11 cellular contexts compared by ENCODE assay signal in genomic region chr14:95483843-95484165, GRCh38. TPM values are rescaled to one million over a fixed set of nuclear protein-coding genes. Genes with fewer than 3 reads are reported as not detected.
DNase-seq lines count a peak whose midpoint lies in the region; ATAC-seq, FAIRE-seq and TF ChIP-seq lines count a peak whose summit lies in the region.
"Had no signal": no experiment of that assay in that cellular context is flagged by ENCODE, and none has a peak within 500 bp of the region (broad histone marks: within the 10 kb centered on the region; RNA-seq: fewer than 3 reads in every experiment).

No MANE protein-coding gene starts in this region.

- peak overlapping the region; percentile 90 for H3K27ac ChIP-seq in BLaER1
- H3K27ac ChIP-seq in IMR-90 (ENCODE audit: insufficient read depth, low read length), result peak overlapping the region; percentile 49; the same call in 1 of the 2 replicates
- no peak overlapping the region for H3K27ac ChIP-seq in H1 (ENCODE audit: low read depth, low read length)
- peak overlapping the region; percentile 40 for H3K27ac ChIP-seq in rectal smooth muscle tissue (ENCODE audit: low read depth, low read length)
- H3K27ac ChIP-seq: cardiac muscle cell had no signal

- H3K18ac ChIP-seq in IMR-90 (ENCODE audit: low read depth, low read length) (peak overlapping the region; percentile 2; the same call in 1 of the 2 replicates), H1 (ENCODE audit: extremely low read depth, low read length) (no peak overlapping the region)

- H4K5ac ChIP-seq in IMR-90 (ENCODE audit: low read depth, low read length) (no peak overlapping the region; the same call in 1 of the 2 replicates), H1 (ENCODE audit: insufficient read length, low read depth, low read length) (no peak overlapping the region)

- H3K9ac ChIP-seq in BLaER1, result peak overlapping the region; percentile 72
- no peak overlapping the region for H3K9ac ChIP-seq in IMR-90 (ENCODE audit: low read depth, low read length)
- H3K9ac ChIP-seq in H1 (replicated peaks in 1 of 4; ENCODE audit: extremely low read depth in 1 of 4, low read depth in 3 of 4, low read length in 3 of 4), result no peak overlapping the region
- no peak overlapping the region for H3K9ac ChIP-seq in rectal smooth muscle tissue (ENCODE audit: low read length)

- H3K4me3 ChIP-seq in BLaER1 (no peak overlapping the region; the same call in 1 of the 2 replicates), IMR-90 (ENCODE audit: insufficient read depth, low read depth, low read length) (no peak overlapping the region), H1 (ENCODE audit: extremely low read depth in 1 of 4, insufficient read depth in 2 of 4, low read depth in 3 of 4, low read length in 4 of 4) (no peak overlapping the region), rectal smooth muscle tissue (ENCODE audit: low read length) (no peak overlapping the region)
- H3K4me3 ChIP-seq: cardiac muscle cell had no signal

- no peaks in the 10 kb centered on the region for H3K23me2 ChIP-seq in H1 (ENCODE audit: low read depth, low read length)

- no peak overlapping the region for H2AFZ ChIP-seq in IMR-90 (replicated peaks; ENCODE audit: low read length, poor library complexity)
- no peak overlapping the region for H2AFZ ChIP-seq in H1 (ENCODE audit: low read length)

- in situ Hi-C loops in IMR-90 (cut with MboI; ENCODE audit: low sequenced_read_pairs), result no loop called here

- TF ChIP-seq POLR2A in IMR-90 (IDR thresholded peaks at IDR 0.05; ENCODE audit: low read depth, low read length), result no peak
- no peak for TF ChIP-seq POLR2A in H1 (IDR thresholded peaks at IDR 0.05; ENCODE audit: control extremely low read depth in 1 of 2, low read depth in 2 of 2, low read length in 2 of 2)

- H3K79me1 ChIP-seq in IMR-90 (ENCODE audit: low read depth in 1 of 2, low read length in 2 of 2), result peaks cover 6 to 74% of the 10 kb centered on the region in 2 experiments; a peak in 2 of 4 replicates
- no peaks in the 10 kb centered on the region for H3K79me1 ChIP-seq in H1 (ENCODE audit: low read depth, low read length)

- no peak for TF ChIP-seq EP300 in H1 (IDR thresholded peaks at IDR 0.05; ENCODE audit: borderline replicate concordance in 1 of 2, low read depth in 2 of 2, low read length in 2 of 2)

- CTCF ChIA-PET in IMR-90 (lab: Yijun Ruan, JAX) (interaction anchor here (1.2 kb wide), 1 partner anchor 41 kb away, joined by 4 read pairs; no protein-coding TSS in a partner anchor), H1 (lab: Charles Lee; ENCODE audit: partially characterized antibody) (interaction anchor here (0.6 to 5.0 kb wide), 6 partner anchors 9 to 415 kb away, joined by 3 to 18 read pairs (median 4); no protein-coding TSS in a partner anchor)

- POLR2A ChIA-PET in IMR-90 (lab: Charles Lee; ENCODE audit: unreplicated experiment) (no interaction called here), H1 (lab: Charles Lee; ENCODE audit: partially characterized antibody) (no interaction called here)

- dilution Hi-C loops in IMR-90 (cut with HindIII; ENCODE audit: low sequenced_read_pairs, unreplicated experiment), result no loop called here

- H2BK20ac ChIP-seq in IMR-90 (ENCODE audit: low read depth, low read length) (peak overlapping the region; percentile 16), H1 (ENCODE audit: low read length) (no peak overlapping the region)

- H3K23ac ChIP-seq in IMR-90 (ENCODE audit: low read depth, low read length), result no peak overlapping the region
- no peak overlapping the region for H3K23ac ChIP-seq in H1 (ENCODE audit: insufficient read length)

- H3K4ac ChIP-seq in IMR-90 (ENCODE audit: low read depth, low read length), result peak overlapping the region; percentile 74
- no peak overlapping the region for H3K4ac ChIP-seq in H1 (replicated peaks; ENCODE audit: insufficient read length, low read depth, low read length)

- peaks cover 99% of the 10 kb centered on the region for H4K20me1 ChIP-seq in BLaER1
- H4K20me1 ChIP-seq in IMR-90 (ENCODE audit: insufficient read depth, low read length), result peaks cover 6% of the 10 kb centered on the region; the same call in 1 of the 2 replicates
- no peaks in the 10 kb centered on the region for H4K20me1 ChIP-seq in H1 (replicated peaks in 1 of 2; ENCODE audit: control insufficient read depth in 1 of 2, insufficient read depth in 2 of 2, low read length in 2 of 2)

- no peak for TF ChIP-seq CTCF in IMR-90 (conservative IDR thresholded peaks at IDR 0.05; ENCODE audit: low read depth, low read length)
- TF ChIP-seq CTCF in H1 (IDR thresholded peaks at IDR 0.05; ENCODE audit: control extremely low read depth in 1 of 3, insufficient read depth in 1 of 3, low read depth in 1 of 3, low read length in 3 of 3), result no peak

- H2AK5ac ChIP-seq in IMR-90 (ENCODE audit: low read depth, low read length) (peak overlapping the region; percentile 75), H1 (ENCODE audit: low read depth, low read length) (no peak overlapping the region)

- H3K4me1 ChIP-seq in BLaER1 (peaks cover 100% of the 10 kb centered on the region), IMR-90 (ENCODE audit: control insufficient read depth, insufficient read depth, low read length) (peaks cover 29% of the 10 kb centered on the region), H1 (replicated peaks in 1 of 4; ENCODE audit: control insufficient read depth in 3 of 4, insufficient read depth in 4 of 4, low read length in 3 of 4) (peaks cover 0 to 13% (median 5%) of the 10 kb centered on the region in 4 experiments; a peak in 6 of 7 replicates), rectal smooth muscle tissue (ENCODE audit: control insufficient read depth, insufficient read depth, low read length) (peaks cover 3% of the 10 kb centered on the region)

- H4K91ac ChIP-seq in IMR-90 (ENCODE audit: insufficient read depth, low read depth, low read length), result peak overlapping the region; percentile 20; the same call in 1 of the 2 replicates
- no peak overlapping the region for H4K91ac ChIP-seq in H1 (replicated peaks; ENCODE audit: insufficient read length, low read length)

- H3K4me2 ChIP-seq in BLaER1 (peak overlapping the region; percentile 85), IMR-90 (ENCODE audit: low read depth, low read length) (peak overlapping the region; percentile 9; the same call in 1 of the 2 replicates), H1 (ENCODE audit: insufficient read depth in 1 of 2, low read depth in 2 of 2, low read length in 2 of 2) (no peak overlapping the region)

- H3K14ac ChIP-seq in IMR-90 (replicated peaks; ENCODE audit: low read depth, low read length) (peak overlapping the region; percentile 13; the same call in 1 of the 2 replicates), H1 (ENCODE audit: insufficient read length) (no peak overlapping the region)

- WGBS in IMR-90 (ENCODE audit: extremely low coverage in 2 of 2, insufficient read length in 1 of 2), 2 experiments, result no CpG with 5 or more reads among the region's 4 CpGs
- WGBS in H1 (ENCODE audit: extremely low coverage in 1 of 2, insufficient coverage in 1 of 2, insufficient read length in 1 of 2, insufficient replicate concordance in 2 of 2, low coverage in 1 of 2, low lambda C conversion rate in 2 of 2, missing lambda C conversion rate in 1 of 2), 2 experiments, result 85% methylated on average over 4 of the region's 4 CpGs; no CpG with 5 or more reads in 1 of the 2 experiments

- no peaks in the 10 kb centered on the region for H3K27me3 ChIP-seq in BLaER1
- H3K27me3 ChIP-seq in IMR-90 (ENCODE audit: control insufficient read depth, insufficient read depth, low read length), result no peaks in the 10 kb centered on the region
- no peaks in the 10 kb centered on the region for H3K27me3 ChIP-seq in H1 (replicated peaks in 1 of 4; ENCODE audit: control insufficient read depth in 3 of 4, extremely low read depth in 1 of 4, insufficient read depth in 3 of 4, low read length in 3 of 4)
- H3K27me3 ChIP-seq in rectal smooth muscle tissue (ENCODE audit: control insufficient read depth, insufficient read depth, low read length), result no peaks in the 10 kb centered on the region
- H3K27me3 ChIP-seq: cardiac muscle cell had no signal

- peaks cover 38% of the 10 kb centered on the region for H3K9me1 ChIP-seq in IMR-90 (ENCODE audit: insufficient read depth, low read length)

- FAIRE-seq in H1 (lab: Jason Lieb, UNC), result no peak

- peak overlapping the region in 1 of 2 experiments; percentile 38; a peak in 1 of 4 replicates for H4K8ac ChIP-seq in IMR-90 (ENCODE audit: low read depth in 2 of 2, low read length in 2 of 2)
- H4K8ac ChIP-seq in H1 (ENCODE audit: extremely low read depth, insufficient read depth, low read length), result 0 out of 2 replicates have a peak overlapping the region, but pooled peaks have one; percentile 60

- intact Hi-C loops in IMR-90 (cut with micrococcal nuclease), result no loop called here

- peak overlapping the region; percentile 22 for H2BK5ac ChIP-seq in IMR-90 (ENCODE audit: low read depth, low read length, poor library complexity, severe bottlenecking)
- no peak overlapping the region for H2BK5ac ChIP-seq in H1 (ENCODE audit: low read depth, low read length)

- ATAC-seq in IMR-90 (ENCODE audit: low read depth) (no peak), HG03159 (IDR thresholded peaks at IDR 0.05; ENCODE audit: unreplicated experiment) (no peak), GM18909 (IDR thresholded peaks at IDR 0.05; ENCODE audit: poor library complexity, unreplicated experiment) (no peak), HG03108 (IDR thresholded peaks at IDR 0.05; ENCODE audit: unreplicated experiment) (no peak)

- H2BK12ac ChIP-seq in H1 (ENCODE audit: low read depth, low read length), result no peak overlapping the region

- H2BK15ac ChIP-seq in IMR-90 (ENCODE audit: low read depth, low read length), result peak overlapping the region; percentile 25; the same call in 2 of the 3 replicates
- no peak overlapping the region for H2BK15ac ChIP-seq in H1 (ENCODE audit: low read length)

- no TSS peak for BruUV-seq in IMR-90 (replicated peaks; lab: Mats Ljungman, UMichigan)

- no peaks in the 10 kb centered on the region for H3K9me3 ChIP-seq in BLaER1
- no peaks in the 10 kb centered on the region for H3K9me3 ChIP-seq in IMR-90 (ENCODE audit: control insufficient read depth, insufficient read depth, low read length)
- no peaks in the 10 kb centered on the region for H3K9me3 ChIP-seq in H1 (ENCODE audit: insufficient read depth in 2 of 2, low read depth in 1 of 2, low read length in 1 of 2)

- H3K36me3 ChIP-seq in BLaER1 (peaks cover 83% of the 10 kb centered on the region), IMR-90 (ENCODE audit: control insufficient read depth, insufficient read depth, low read length) (no peaks in the 10 kb centered on the region), H1 (ENCODE audit: control insufficient read depth in 2 of 4, insufficient read depth in 4 of 4, low read length in 3 of 4) (no peaks in the 10 kb centered on the region), rectal smooth muscle tissue (ENCODE audit: control insufficient read depth, insufficient read depth, low read length) (no peaks in the 10 kb centered on the region)
- H3K36me3 ChIP-seq: cardiac muscle cell had no signal

- peak overlapping the region; percentile 57 for H2BK120ac ChIP-seq in IMR-90 (ENCODE audit: low read depth, low read length)
- no peak overlapping the region for H2BK120ac ChIP-seq in H1 (replicated peaks; ENCODE audit: low read depth, low read length)

- TF ChIP-seq RAD21 in IMR-90 (IDR thresholded peaks at IDR 0.05; ENCODE audit: low read length), result no peak
- TF ChIP-seq RAD21 in H1 (IDR thresholded peaks at IDR 0.05 in 1 of 2, conservative IDR thresholded peaks at IDR 0.05 in 1 of 2; ENCODE audit: low read depth in 2 of 2, low read length in 2 of 2), result no peak

- no peak overlapping the region for H2AK9ac ChIP-seq in IMR-90 (replicated peaks; ENCODE audit: low read depth, low read length, poor library complexity)

- DNase-seq in IMR-90 (no peak), H1 (ENCODE audit: low read depth in 1 of 2, low spot score in 2 of 2) (no peak), NCI-H2227 (lab: John Stamatoyannopoulos, UW; ENCODE audit: unreplicated experiment) (no peak)
- DNase-seq: stimulated activated CD4-positive, alpha-beta T cell treated with anti-CD3 and anti-CD28 coated beads, Interleukin-12 subunit alpha, Interleukin-12 subunit beta, amount 100 ng/mL, for 4 hours; stimulated activated CD8-positive, alpha-beta memory T cell treated with anti-CD3 and anti-CD28 coated beads, Interleukin-4, amount 100 ng/mL, for 48 hours had no signal

- H3K56ac ChIP-seq in IMR-90 (ENCODE audit: extremely low read depth, insufficient read depth, low read length) (no peak overlapping the region), H1 (replicated peaks; ENCODE audit: insufficient read length, low read depth, low read length) (no peak overlapping the region)

- no peaks in the 10 kb centered on the region for H3K79me2 ChIP-seq in H1 (ENCODE audit: control insufficient read depth in 1 of 2, insufficient read depth in 2 of 2, low read length in 2 of 2)

RNA-seq across cellular contexts. Expression of gene SYNE3, which starts 32.6 kb away (rescaled TPM):
- 5.0 TPM in 2 replicates for total RNA-seq in IMR-90 (2012; rRNA removed)
- polyA plus RNA-seq in IMR-90 (2012; rRNA removed) (2.9 and 3.1 TPM in 2 replicates), H1 (2011; rRNA removed) (under 0.01 and 0.02 TPM in 2 replicates)
- 1.9 and 2.6 TPM in 2 replicates for polyA plus RNA-seq in IMR-90 (2012; cell fraction: cytosol; rRNA removed)
- polyA plus RNA-seq in IMR-90 (2012; cell fraction: nucleus; rRNA removed; ENCODE audit: low replicate concordance), result 6.1 and 7.9 TPM in 2 replicates
- 0.08 TPM in 1 of 2 replicates, not detected in the other for total RNA-seq in H1 (2021; fragmentation: NEBNext Ultra II Directional; extraction: Animal tissue kit (Norgen Biotek cat#: 25700))
- polyA plus RNA-seq in H1 (2011; cell fraction: cytosol; rRNA removed), result 0.01 TPM
- polyA plus RNA-seq in H1 (2011; cell fraction: nucleus; rRNA removed), result 0.07 TPM
- 0.03 to 0.08 TPM (median 0.07 TPM) in 3 of 4 replicates, not detected in the other for polyA plus RNA-seq in H1 (2012, experiment 1 of 2)
- not detected for polyA plus RNA-seq in H1 (2012, experiment 2 of 2)
- 0.02 TPM for polyA plus RNA-seq in H1 (2013, experiment 1 of 2)
- 0.06 TPM for polyA plus RNA-seq in H1 (2013, experiment 2 of 2)
- not detected in 2 replicates for polyA minus RNA-seq in H1 (2011; rRNA and poly(A)+ RNA removed)
- polyA minus RNA-seq in H1 (2011; cell fraction: cytosol; rRNA and poly(A)+ RNA removed), result 0.22 TPM
- polyA minus RNA-seq in H1 (2011; cell fraction: nucleus; rRNA and poly(A)+ RNA removed), result 0.10 TPM

RNA-seq across cellular contexts. Expression of gene GLRX5, which starts 51.0 kb away (rescaled TPM):
- total RNA-seq in IMR-90 (2012; rRNA removed), result 32.4 and 59.2 TPM in 2 replicates
- polyA plus RNA-seq in IMR-90 (2012; rRNA removed) (31.7 and 40.4 TPM in 2 replicates), H1 (2011; rRNA removed) (43.9 and 70.1 TPM in 2 replicates)
- 13.3 and 15.9 TPM in 2 replicates for polyA plus RNA-seq in IMR-90 (2012; cell fraction: cytosol; rRNA removed)
- polyA plus RNA-seq in IMR-90 (2012; cell fraction: nucleus; rRNA removed; ENCODE audit: low replicate concordance), result 5.0 and 14.4 TPM in 2 replicates
- 84.8 and 88.8 TPM in 2 replicates for total RNA-seq in H1 (2021; fragmentation: NEBNext Ultra II Directional; extraction: Animal tissue kit (Norgen Biotek cat#: 25700))
- 63.6 TPM for polyA plus RNA-seq in H1 (2011; cell fraction: cytosol; rRNA removed)
- 15.0 TPM for polyA plus RNA-seq in H1 (2011; cell fraction: nucleus; rRNA removed)
- polyA plus RNA-seq in H1 (2012, experiment 1 of 2), result 60.3 to 76.3 TPM (median 63.3 TPM) in 4 replicates
- polyA plus RNA-seq in H1 (2012, experiment 2 of 2), result 93.9 TPM
- 55.0 TPM for polyA plus RNA-seq in H1 (2013, experiment 1 of 2)
- 58.1 TPM for polyA plus RNA-seq in H1 (2013, experiment 2 of 2)
- 16.3 and 16.7 TPM in 2 replicates for polyA minus RNA-seq in H1 (2011; rRNA and poly(A)+ RNA removed)
- 27.7 TPM for polyA minus RNA-seq in H1 (2011; cell fraction: cytosol; rRNA and poly(A)+ RNA removed)
- 15.2 TPM for polyA minus RNA-seq in H1 (2011; cell fraction: nucleus; rRNA and poly(A)+ RNA removed)

Comparison
In these comparisons a context has a peak if more than half of its experiments do, and no peak if none do; other contexts are left out.
1. H3K4me2 ChIP-seq: peak in BLaER1 (single experiment) and IMR-90 (single experiment); none in H1 (0 of 2).